In genomic region chr12:6871052-6871957, GRCh38 we compare ENCODE assay signal across 6 cellular contexts. TPM values are rescaled to one million over a fixed set of nuclear protein-coding genes. Genes with fewer than 3 reads are reported as not detected.
DNase-seq lines count a peak whose midpoint lies in the region; ATAC-seq and TF ChIP-seq lines count a peak whose summit lies in the region.

No MANE protein-coding gene starts in this region.

- peaks cover 83% of the 10 kb centered on the region for H3K36me3 Mint-ChIP-seq in activated T-cell treated with anti-CD3 and anti-CD28 coated beads, Interleukin-2, amount 50 U/mL, for 24 hours (ENCODE audit: low read depth)

- H3K27ac ChIP-seq in lower lobe of right lung, result peak overlapping the region; percentile 84

- H3K27me3 Mint-ChIP-seq in activated T-cell treated with anti-CD3 and anti-CD28 coated beads, Interleukin-2, amount 50 U/mL, for 24 hours, result no peaks in the 10 kb centered on the region

- no peaks in the 10 kb centered on the region for H3K9me3 ChIP-seq in lower lobe of right lung

- peak overlapping the region; percentile 95 for H3K4me3 Mint-ChIP-seq in activated T-cell treated with anti-CD3 and anti-CD28 coated beads, Interleukin-2, amount 50 U/mL, for 24 hours

- peak overlapping the region; percentile 97 for H3K27ac Mint-ChIP-seq in activated T-cell treated with anti-CD3 and anti-CD28 coated beads, Interleukin-2, amount 50 U/mL, for 24 hours

- ATAC-seq in Right ventricle myocardium superior (ENCODE audit: poor library complexity), result no peak
- peak in 1 of 2 donors; percentile 8 for ATAC-seq in lower lobe of right lung

- TF ChIP-seq CTCF in lower lobe of right lung (IDR thresholded peaks at IDR 0.05), result no peak

- DNase-seq in Right ventricle myocardium superior (peak; percentile 49), cardiac septum (ENCODE audit: low spot score) (no peak), lower lobe of right lung (no peak), iPS-NIHi7 (ENCODE audit: extremely low spot score) (no peak), hypothalamus (lab: John Stamatoyannopoulos, UW) (no peak)
- peak; percentile 60 for DNase-seq in activated T-cell treated with anti-CD3 and anti-CD28 coated beads, Interleukin-2, amount 50 U/mL, for 24 hours

- H3K4me3 ChIP-seq in lower lobe of right lung, result peak overlapping the region; percentile 99

- H3K4me1 Mint-ChIP-seq in activated T-cell treated with anti-CD3 and anti-CD28 coated beads, Interleukin-2, amount 50 U/mL, for 24 hours (ENCODE audit: low read depth), result peaks cover 60% of the 10 kb centered on the region

- H3K27me3 ChIP-seq in lower lobe of right lung (ENCODE audit: low read depth), result no peaks in the 10 kb centered on the region

- intact Hi-C loops in Right ventricle myocardium superior (cut with DNase I) (no loop called here), cardiac septum (cut with DNase I) (no loop called here), lower lobe of right lung (cut with DNase I) (no loop called here)

- H3K4me1 ChIP-seq in lower lobe of right lung, result peaks cover 58% of the 10 kb centered on the region

- H3K36me3 ChIP-seq in lower lobe of right lung, result peaks cover 29% of the 10 kb centered on the region

- no peaks in the 10 kb centered on the region for H3K9me3 Mint-ChIP-seq in activated T-cell treated with anti-CD3 and anti-CD28 coated beads, Interleukin-2, amount 50 U/mL, for 24 hours

RNA-seq across cellular contexts. Expression of gene SPSB2, which starts 1.8 kb away (rescaled TPM):
- 3.2 TPM for total RNA-seq in Right ventricle myocardium superior
- total RNA-seq in cardiac septum, result 4.5 TPM
- 25.5 TPM for total RNA-seq in lower lobe of right lung

RNA-seq across cellular contexts. Expression of gene TPI1, which starts 4.0 kb away (rescaled TPM):
- 804 TPM for total RNA-seq in Right ventricle myocardium superior
- 657 TPM for total RNA-seq in cardiac septum
- 278 TPM for total RNA-seq in lower lobe of right lung

RNA-seq across cellular contexts. Expression of gene USP5, which starts 19.4 kb away (rescaled TPM):
- 63.0 TPM for total RNA-seq in Right ventricle myocardium superior
- total RNA-seq in cardiac septum, result 83.5 TPM
- 58.6 TPM for total RNA-seq in lower lobe of right lung

RNA-seq across cellular contexts. Expression of gene CDCA3, which starts 20.2 kb away (rescaled TPM):
- total RNA-seq in Right ventricle myocardium superior (1.3 TPM), cardiac septum (0.65 TPM), lower lobe of right lung (2.9 TPM)

RNA-seq across cellular contexts. Expression of gene GNB3, which starts 30.6 kb away (rescaled TPM):
- total RNA-seq in Right ventricle myocardium superior (2.9 TPM), cardiac septum (9.7 TPM), lower lobe of right lung (1.0 TPM)

Comparison
In these comparisons a context has a peak if more than half of its experiments do, and no peak if none do; other contexts are left out.
1. DNase-seq: peak in Right ventricle myocardium superior (single experiment) and activated T-cell treated with anti-CD3 and anti-CD28 coated beads, Interleukin-2, amount 50 U/mL, for 24 hours (single experiment); none in cardiac septum (single experiment), lower lobe of right lung (single experiment), iPS-NIHi7 (single experiment) and hypothalamus (0 of 51).